ENCODE assay signal across 8 cellular contexts in genomic region chr17:78040561-78041400, GRCh38.
DNase-seq lines count a peak whose midpoint lies in the region; ATAC-seq and TF ChIP-seq lines count a peak whose summit lies in the region.

No MANE protein-coding gene starts in this region.

- H3K27me3 Mint-ChIP-seq in activated T-cell treated with anti-CD3 and anti-CD28 coated beads, Interleukin-2, amount 50 U/mL, for 24 hours = no peaks in the 10 kb centered on the region
- no peaks in the 10 kb centered on the region for H3K27me3 Mint-ChIP-seq in natural killer cell treated with Interleukin-12 subunit alpha and Interleukin-12 subunit beta and Interleukin-15 and Interleukin-18, amount 100 ng/mL, for 72 hours

- H3K4me3 Mint-ChIP-seq in activated T-cell treated with anti-CD3 and anti-CD28 coated beads, Interleukin-2, amount 50 U/mL, for 24 hours = peak overlapping the region; percentile 69
- H3K4me3 Mint-ChIP-seq in natural killer cell treated with Interleukin-12 subunit alpha and Interleukin-12 subunit beta and Interleukin-15 and Interleukin-18, amount 100 ng/mL, for 72 hours = peak overlapping the region; percentile 19

- H3K27me3 ChIP-seq in esophagus squamous epithelium = no peaks in the 10 kb centered on the region

- TF ChIP-seq POLR2A in esophagus squamous epithelium (IDR thresholded peaks at IDR 0.05) = peak in 1 of 4 donors; percentile 16

- peak; percentile 36 to 66 for ATAC-seq in natural killer cell treated with Interleukin-12 subunit alpha and Interleukin-12 subunit beta and Interleukin-15 and Interleukin-18, amount 100 ng/mL, for 72 hours
- ATAC-seq in HG03571 (IDR thresholded peaks at IDR 0.05; ENCODE audit: unreplicated experiment) = no peak

- peaks cover 35% of the 10 kb centered on the region for H3K4me1 Mint-ChIP-seq in activated T-cell treated with anti-CD3 and anti-CD28 coated beads, Interleukin-2, amount 50 U/mL, for 24 hours (ENCODE audit: low read depth)
- peaks cover 18 to 22% of the 10 kb centered on the region in 2 donors for H3K4me1 Mint-ChIP-seq in natural killer cell treated with Interleukin-12 subunit alpha and Interleukin-12 subunit beta and Interleukin-15 and Interleukin-18, amount 100 ng/mL, for 72 hours (ENCODE audit: low read depth in 2 of 2)

- peak overlapping the region; percentile 76 to 92 (median 90) for H3K27ac ChIP-seq in esophagus squamous epithelium

- H3K36me3 Mint-ChIP-seq in activated T-cell treated with anti-CD3 and anti-CD28 coated beads, Interleukin-2, amount 50 U/mL, for 24 hours (ENCODE audit: low read depth) = peaks cover 54% of the 10 kb centered on the region
- peaks cover 9% of the 10 kb centered on the region for H3K36me3 Mint-ChIP-seq in natural killer cell treated with Interleukin-12 subunit alpha and Interleukin-12 subunit beta and Interleukin-15 and Interleukin-18, amount 100 ng/mL, for 72 hours

- H3K9me3 Mint-ChIP-seq in activated T-cell treated with anti-CD3 and anti-CD28 coated beads, Interleukin-2, amount 50 U/mL, for 24 hours = no peaks in the 10 kb centered on the region
- no peaks in the 10 kb centered on the region for H3K9me3 Mint-ChIP-seq in natural killer cell treated with Interleukin-12 subunit alpha and Interleukin-12 subunit beta and Interleukin-15 and Interleukin-18, amount 100 ng/mL, for 72 hours

- intact Hi-C loops in esophagus squamous epithelium (cut with DNase I) = no loop called here

- H3K9me3 ChIP-seq in esophagus squamous epithelium = no peaks in the 10 kb centered on the region

- peak overlapping the region; percentile 19 for H3K27ac Mint-ChIP-seq in activated T-cell treated with anti-CD3 and anti-CD28 coated beads, Interleukin-2, amount 50 U/mL, for 24 hours
- H3K27ac Mint-ChIP-seq in natural killer cell treated with Interleukin-12 subunit alpha and Interleukin-12 subunit beta and Interleukin-15 and Interleukin-18, amount 100 ng/mL, for 72 hours = peak overlapping the region in 1 of 2 donors; percentile 58

- H3K4me3 ChIP-seq in esophagus squamous epithelium = peak overlapping the region; percentile 38 to 67 (median 60)

- H3K4me1 ChIP-seq in esophagus squamous epithelium = peaks cover 0 to 45% (median 19%) of the 10 kb centered on the region in 3 donors

- peak; percentile 9 for DNase-seq in stimulated activated CD4-positive, alpha-beta T cell treated with anti-CD3 and anti-CD28 coated beads, Interleukin-12 subunit alpha, Interleukin-12 subunit beta, amount 100 ng/mL, for 4 hours
- DNase-seq in stimulated activated CD4-positive, alpha-beta T cell treated with anti-CD3 and anti-CD28 coated beads, Interleukin-1b, Interleukin-23, amount 100 ng/mL, for 48 hours = no peak
- DNase-seq in NCI-H774 (lab: John Stamatoyannopoulos, UW) (peak; percentile 74), esophagus squamous epithelium (lab: John Stamatoyannopoulos, UW) (no peak), cortex of kidney (lab: John Stamatoyannopoulos, UW) (no peak)
- DNase-seq in activated T-cell treated with anti-CD3 and anti-CD28 coated beads, Interleukin-2, amount 50 U/mL, for 24 hours = peak; percentile 48
- DNase-seq in natural killer cell treated with Interleukin-12 subunit alpha and Interleukin-12 subunit beta and Interleukin-15 and Interleukin-18, amount 100 ng/mL, for 72 hours (ENCODE audit: low spot score) = no peak

- 14 to 26% methylated on average over 18 to 23 of the region's 44 CpGs for WGBS in esophagus squamous epithelium, 2 donors

- peak in 1 of 6 experiments; percentile 9 for TF ChIP-seq CTCF in esophagus squamous epithelium (IDR thresholded peaks at IDR 0.05)

- H3K36me3 ChIP-seq in esophagus squamous epithelium = peaks cover 0 to 16% (median 0%) of the 10 kb centered on the region in 3 donors

Comparison
In these comparisons a context has a peak if more than half of its experiments do, and no peak if none do; other contexts are left out.
1. DNase-seq: peak in stimulated activated CD4-positive, alpha-beta T cell treated with anti-CD3 and anti-CD28 coated beads, Interleukin-12 subunit alpha, Interleukin-12 subunit beta, amount 100 ng/mL, for 4 hours (single experiment), NCI-H774 (single experiment) and activated T-cell treated with anti-CD3 and anti-CD28 coated beads, Interleukin-2, amount 50 U/mL, for 24 hours (single experiment); none in stimulated activated CD4-positive, alpha-beta T cell treated with anti-CD3 and anti-CD28 coated beads, Interleukin-1b, Interleukin-23, amount 100 ng/mL, for 48 hours (single experiment), esophagus squamous epithelium (single experiment), natural killer cell treated with Interleukin-12 subunit alpha and Interleukin-12 subunit beta and Interleukin-15 and Interleukin-18, amount 100 ng/mL, for 72 hours (single experiment) and cortex of kidney (single experiment).